In the genomic region with DNA sequence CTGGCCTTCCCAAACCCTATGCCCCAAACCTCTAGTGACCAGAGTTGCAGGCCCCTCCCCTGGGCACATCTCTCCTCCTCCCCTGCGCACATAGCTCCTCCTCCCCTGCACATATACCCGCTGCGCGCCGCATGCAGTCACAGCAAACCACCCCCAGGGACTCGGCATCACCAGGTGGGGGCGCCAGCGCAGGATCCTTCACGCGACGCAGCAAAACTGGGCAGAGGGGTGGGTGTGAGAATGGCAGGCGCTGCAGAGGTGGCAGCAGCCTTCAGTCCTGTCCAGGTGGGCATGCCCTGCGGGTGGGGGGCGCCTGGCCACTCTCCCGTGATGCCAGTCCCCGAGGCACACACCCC, we compare ENCODE assay signal across 8 cellular contexts. TPM values are rescaled to one million over a fixed set of nuclear protein-coding genes. Genes with fewer than 3 reads are reported as not detected.
A peak's percentile ranks its signal among the peaks of the same experiment; 100 is the strongest.
DNase-seq lines count a peak whose midpoint lies in the region; ATAC-seq and TF ChIP-seq lines count a peak whose summit lies in the region.

No MANE protein-coding gene starts in this region.

- peak; percentile 40 for ATAC-seq in HG02759 (IDR thresholded peaks at IDR 0.05; ENCODE audit: unreplicated experiment)
- peak; percentile 77 for ATAC-seq in activated CD8-positive, alpha-beta T cell treated with anti-CD3 and anti-CD28 coated beads for 36 hours
- ATAC-seq in memory B cell (ENCODE audit: low read depth): peak; percentile 70
- no peak for ATAC-seq in HG02870 (IDR thresholded peaks at IDR 0.05; ENCODE audit: unreplicated experiment)

- H3K36me3 Mint-ChIP-seq in activated CD8-positive, alpha-beta T cell treated with anti-CD3 and anti-CD28 coated beads for 36 hours (ENCODE audit: low read depth): no peaks in the 10 kb centered on the region
- H3K36me3 Mint-ChIP-seq in memory B cell: no peaks in the 10 kb centered on the region

- peak overlapping the region; percentile 88 for H3K27ac Mint-ChIP-seq in activated CD8-positive, alpha-beta T cell treated with anti-CD3 and anti-CD28 coated beads for 36 hours
- peak overlapping the region; percentile 32 for H3K27ac Mint-ChIP-seq in memory B cell

- peak; percentile 66 for TF ChIP-seq CTCF in activated CD8-positive, alpha-beta T cell treated with anti-CD3 and anti-CD28 coated beads for 36 hours (IDR thresholded peaks at IDR 0.05)

- H3K4me3 Mint-ChIP-seq in activated CD8-positive, alpha-beta T cell treated with anti-CD3 and anti-CD28 coated beads for 36 hours: peak overlapping the region; percentile 84
- H3K4me3 Mint-ChIP-seq in memory B cell: peak overlapping the region; percentile 75

- H3K9me3 Mint-ChIP-seq in activated CD8-positive, alpha-beta T cell treated with anti-CD3 and anti-CD28 coated beads for 36 hours: no peaks in the 10 kb centered on the region
- no peaks in the 10 kb centered on the region for H3K9me3 Mint-ChIP-seq in memory B cell

- intact Hi-C loops in activated CD8-positive, alpha-beta T cell treated with anti-CD3 and anti-CD28 coated beads for 36 hours (cut with micrococcal nuclease): loop anchor here (5.0 kb wide), 1 partner anchor 35 kb away; no protein-coding TSS in a partner anchor

- peaks cover 40% of the 10 kb centered on the region for H3K4me1 Mint-ChIP-seq in activated CD8-positive, alpha-beta T cell treated with anti-CD3 and anti-CD28 coated beads for 36 hours (ENCODE audit: low read depth)
- H3K4me1 Mint-ChIP-seq in memory B cell: peaks cover 31% of the 10 kb centered on the region

- DNase-seq in EH (ENCODE audit: low read depth): peak; percentile 65
- peak; percentile 89 for DNase-seq in NCI-H2171 (lab: John Stamatoyannopoulos, UW)
- DNase-seq in activated CD8-positive, alpha-beta T cell treated with anti-CD3 and anti-CD28 coated beads for 36 hours: peak; percentile 97
- DNase-seq in effector CD8-positive, alpha-beta T cell (lab: John Stamatoyannopoulos, UW): peak; percentile 81
- peak; percentile 85 for DNase-seq in memory B cell (ENCODE audit: low spot score in 2 of 2)
- peak; percentile 75 for DNase-seq in stimulated activated CD8-positive, alpha-beta memory T cell treated with anti-CD3 and anti-CD28 coated beads, Interleukin-15, amount 100 ng/mL, for 1 hour (ENCODE audit: low read depth)

- H3K27me3 Mint-ChIP-seq in activated CD8-positive, alpha-beta T cell treated with anti-CD3 and anti-CD28 coated beads for 36 hours: peaks cover 2% of the 10 kb centered on the region
- no peaks in the 10 kb centered on the region for H3K27me3 Mint-ChIP-seq in memory B cell

- POLR2A ChIA-PET in activated CD8-positive, alpha-beta T cell treated with anti-CD3 and anti-CD28 coated beads for 36 hours (lab: Charles Lee): interaction anchor here (1.0 to 4.2 kb wide), 27 partner anchors 10 to 469 kb away, joined by 3 to 32 read pairs (median 6); a partner anchor contains a TSS

- CTCF ChIA-PET in activated CD8-positive, alpha-beta T cell treated with anti-CD3 and anti-CD28 coated beads for 36 hours (lab: Charles Lee): interaction anchor here (0.6 to 8.5 kb wide), 40 partner anchors 8 to 876 kb away, joined by 3 to 172 read pairs (median 6); a partner anchor contains a TSS

RNA-seq across cellular contexts. Expression of a gene that starts 5.6 kb away (rescaled TPM):
- total RNA-seq in activated CD8-positive, alpha-beta T cell treated with anti-CD3 and anti-CD28 coated beads for 36 hours: 10 to 100 TPM; 11.6 to 13.0 TPM

RNA-seq across cellular contexts. Expression of a gene that starts 24.2 kb away (rescaled TPM):
- 10 to 100 TPM; 22.8 to 22.9 TPM for total RNA-seq in activated CD8-positive, alpha-beta T cell treated with anti-CD3 and anti-CD28 coated beads for 36 hours

RNA-seq across cellular contexts. Expression of a gene that starts 27.7 kb away (rescaled TPM):
- total RNA-seq in activated CD8-positive, alpha-beta T cell treated with anti-CD3 and anti-CD28 coated beads for 36 hours: 10 to 100 TPM; 54.8 to 59.3 TPM

RNA-seq across cellular contexts. Expression of a gene that starts 48.6 kb away (rescaled TPM):
- 10 to 100 TPM; 46.7 to 50.2 TPM for total RNA-seq in activated CD8-positive, alpha-beta T cell treated with anti-CD3 and anti-CD28 coated beads for 36 hours

RNA-seq across cellular contexts. Expression of a gene that starts 50.3 kb away (rescaled TPM):
- total RNA-seq in activated CD8-positive, alpha-beta T cell treated with anti-CD3 and anti-CD28 coated beads for 36 hours: 10 to 100 TPM in 1 of 2 experiments, 1 to 10 TPM in 1; 9.7 to 10.1 TPM
